Comparison of ENCODE assay signal across 9 cellular contexts in genomic region chr3:46110701-46111493, GRCh38.
DNase-seq lines count a peak whose midpoint lies in the region; ATAC-seq, FAIRE-seq and TF ChIP-seq lines count a peak whose summit lies in the region.
"Had no signal": no experiment of that assay in that cellular context is flagged by ENCODE, and none has a peak within 500 bp of the region (broad histone marks: within the 10 kb centered on the region; RNA-seq: fewer than 3 reads in every experiment).

No MANE protein-coding gene starts in this region.

- H3K27ac ChIP-seq in duodenal mucosa (ENCODE audit: low read depth, low read length) (no peak overlapping the region), trophoblast cell (ENCODE audit: low read depth, low read length) (peak overlapping the region; percentile 64), sigmoid colon (peak overlapping the region in 2 of 4 donors; percentile 12 to 20), ovary (no peak overlapping the region)

- H4K91ac ChIP-seq in trophoblast cell (ENCODE audit: low read depth, low read length): no peak overlapping the region

- H3K9ac ChIP-seq in duodenal mucosa (ENCODE audit: low read depth in 1 of 2, low read length in 2 of 2) (no peak overlapping the region), trophoblast cell (ENCODE audit: low read length) (no peak overlapping the region)

- intact Hi-C loops in sigmoid colon (cut with DNase I): no loop called here
- intact Hi-C loops in ovary (cut with DNase I): no loop called here

- H3K23ac ChIP-seq in trophoblast cell (ENCODE audit: low read length): no peak overlapping the region

- WGBS in trophoblast cell (ENCODE audit: extremely low coverage, insufficient coverage, insufficient read length): no CpG with 5 or more reads among the region's 9 CpGs
- WGBS in sigmoid colon, 2 donors: 17 to 54% methylated on average over 9 of the region's 9 CpGs
- 70 to 73% (median 72%) methylated on average over 9 of the region's 9 CpGs for WGBS in ovary, 3 donors

- H3K79me2 ChIP-seq in trophoblast cell (ENCODE audit: control insufficient read depth, insufficient read depth, low read length, poor library complexity): peaks cover 2% of the 10 kb centered on the region

- H3K4me3 ChIP-seq in duodenal mucosa (ENCODE audit: low read depth in 1 of 2, low read length in 2 of 2) (peak overlapping the region; percentile 6 to 22), trophoblast cell (ENCODE audit: low read depth, low read length) (no peak overlapping the region), sigmoid colon (no peak overlapping the region), ovary (no peak overlapping the region)

- no peak overlapping the region for H2AK5ac ChIP-seq in trophoblast cell (ENCODE audit: low read length)

- FAIRE-seq in H54 (lab: Jason Lieb, UNC): peak; percentile 98

- ATAC-seq in GM21390 (IDR thresholded peaks at IDR 0.05; ENCODE audit: unreplicated experiment): no peak
- ATAC-seq: Panc1 had no signal

- H3K36me3 ChIP-seq in duodenal mucosa (ENCODE audit: control insufficient read depth in 1 of 2, insufficient read depth in 2 of 2, low read length in 2 of 2): no peaks in the 10 kb centered on the region
- peaks cover 2% of the 10 kb centered on the region in 2 experiments for H3K36me3 ChIP-seq in trophoblast cell (ENCODE audit: control insufficient read depth in 1 of 2, insufficient read depth in 2 of 2, low read length in 2 of 2)
- no peaks in the 10 kb centered on the region for H3K36me3 ChIP-seq in sigmoid colon
- no peaks in the 10 kb centered on the region for H3K36me3 ChIP-seq in ovary

- H3K4me1 ChIP-seq in duodenal mucosa (ENCODE audit: control insufficient read depth in 1 of 2, insufficient read depth in 2 of 2, low read length in 2 of 2): peaks cover 11 to 32% of the 10 kb centered on the region in 2 donors
- peaks cover 5 to 14% of the 10 kb centered on the region in 2 experiments for H3K4me1 ChIP-seq in trophoblast cell (ENCODE audit: control insufficient read depth in 1 of 2, insufficient read depth in 2 of 2, low read length in 2 of 2)
- peaks cover 0 to 7% (median 0%) of the 10 kb centered on the region in 4 donors for H3K4me1 ChIP-seq in sigmoid colon
- peaks cover 2% of the 10 kb centered on the region for H3K4me1 ChIP-seq in ovary (ENCODE audit: insufficient read depth)

- H2BK5ac ChIP-seq in trophoblast cell (ENCODE audit: low read depth, low read length, poor library complexity): peak overlapping the region; percentile 17

- H3K4ac ChIP-seq in trophoblast cell (ENCODE audit: low read depth, low read length): no peak overlapping the region

- H3K9me3 ChIP-seq in duodenal mucosa (ENCODE audit: control insufficient read depth in 1 of 2, low read length in 2 of 2) (no peaks in the 10 kb centered on the region), trophoblast cell (ENCODE audit: insufficient read depth, low read depth, low read length) (no peaks in the 10 kb centered on the region), sigmoid colon (no peaks in the 10 kb centered on the region), ovary (no peaks in the 10 kb centered on the region)

- peak overlapping the region; percentile 20 for H2BK12ac ChIP-seq in trophoblast cell (ENCODE audit: low read length)

- TF ChIP-seq CTCF in sigmoid colon (IDR thresholded peaks at IDR 0.05) (no peak), ovary (IDR thresholded peaks at IDR 0.05) (no peak)

- TF ChIP-seq POLR2A in H54 (IDR thresholded peaks at IDR 0.05; ENCODE audit: low read depth, low read length): no peak
- TF ChIP-seq POLR2A in sigmoid colon (IDR thresholded peaks at IDR 0.05): no peak
- TF ChIP-seq POLR2A in ovary (IDR thresholded peaks at IDR 0.05): no peak

- peak overlapping the region; percentile 4 for H3K14ac ChIP-seq in trophoblast cell (ENCODE audit: low read length)

- H4K8ac ChIP-seq in trophoblast cell (ENCODE audit: low read depth, low read length): no peak overlapping the region

- no peak overlapping the region for H4K12ac ChIP-seq in trophoblast cell (ENCODE audit: low read depth, low read length)

- no peaks in the 10 kb centered on the region for H3K27me3 ChIP-seq in duodenal mucosa (ENCODE audit: control insufficient read depth in 1 of 2, insufficient read depth in 2 of 2, low read length in 2 of 2)
- no peaks in the 10 kb centered on the region for H3K27me3 ChIP-seq in trophoblast cell (ENCODE audit: insufficient read depth, low read length)
- no peaks in the 10 kb centered on the region for H3K27me3 ChIP-seq in sigmoid colon
- H3K27me3 ChIP-seq in ovary: no peaks in the 10 kb centered on the region

- H3K18ac ChIP-seq in trophoblast cell (ENCODE audit: low read length): no peak overlapping the region

- DNase-seq in GDM1 (lab: John Stamatoyannopoulos, UW) (peak; percentile 23), H54 (ENCODE audit: insufficient read length, low spot score) (peak; percentile 47), NCI-H2227 (lab: John Stamatoyannopoulos, UW; ENCODE audit: unreplicated experiment) (peak; percentile 39), trophoblast cell (peak; percentile 71 to 82), sigmoid colon (no peak), ovary (no peak)

- H3K79me1 ChIP-seq in trophoblast cell (ENCODE audit: low read length): peaks cover 33% of the 10 kb centered on the region

- TF ChIP-seq EP300 in sigmoid colon (IDR thresholded peaks at IDR 0.05) (no peak), ovary (IDR thresholded peaks at IDR 0.05) (no peak)

- no peak overlapping the region for H2AFZ ChIP-seq in trophoblast cell (ENCODE audit: insufficient read depth, low read length, poor library complexity)

- peak overlapping the region; percentile 4 for H2BK120ac ChIP-seq in trophoblast cell (ENCODE audit: insufficient read depth, low read length, poor library complexity)

- H3K4me2 ChIP-seq in trophoblast cell (ENCODE audit: low read length): no peak overlapping the region

Comparison
In these comparisons a context has a peak if more than half of its experiments do, and no peak if none do; other contexts are left out.
1. DNase-seq: peak in GDM1 (single experiment), H54 (single experiment), NCI-H2227 (single experiment) and trophoblast cell (2 of 2); none in sigmoid colon (single experiment) and ovary (0 of 5).
2. H3K4me3 ChIP-seq: peak in duodenal mucosa (2 of 2); none in trophoblast cell (single experiment), sigmoid colon (0 of 4) and ovary (single experiment).